ENCODE assay signal across 1 cellular context in the genomic region with DNA sequence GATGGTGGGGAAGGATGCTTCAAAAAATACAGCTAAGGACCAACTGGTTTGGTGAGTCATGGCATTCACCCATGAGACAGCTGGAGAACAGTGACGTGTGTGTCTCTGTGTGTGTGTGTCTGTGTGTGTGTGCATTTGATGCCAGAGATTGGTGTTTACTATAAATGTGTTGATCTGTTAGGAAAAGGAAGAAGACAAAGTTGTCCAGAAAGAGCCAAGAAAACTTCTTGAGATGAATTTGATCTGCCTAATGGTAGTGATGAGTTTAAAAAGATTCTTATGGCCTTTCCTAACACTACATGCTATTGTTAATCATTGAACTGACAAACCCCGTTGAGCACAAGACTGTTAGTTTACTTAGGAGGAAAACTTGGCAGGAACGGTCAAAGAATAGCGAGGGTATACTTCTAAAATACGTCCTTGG.
A peak's percentile ranks its signal among the peaks of the same experiment; 100 is the strongest.
TF ChIP-seq lines count a peak whose summit lies in the region.

No MANE protein-coding gene starts in this region.

TF ChIP-seq in HepG2, 621 proteins besides CTCF, POLR2A, EP300 and RAD21 (continued from another document and continues in another):
- TF ChIP-seq, protein P1, sequence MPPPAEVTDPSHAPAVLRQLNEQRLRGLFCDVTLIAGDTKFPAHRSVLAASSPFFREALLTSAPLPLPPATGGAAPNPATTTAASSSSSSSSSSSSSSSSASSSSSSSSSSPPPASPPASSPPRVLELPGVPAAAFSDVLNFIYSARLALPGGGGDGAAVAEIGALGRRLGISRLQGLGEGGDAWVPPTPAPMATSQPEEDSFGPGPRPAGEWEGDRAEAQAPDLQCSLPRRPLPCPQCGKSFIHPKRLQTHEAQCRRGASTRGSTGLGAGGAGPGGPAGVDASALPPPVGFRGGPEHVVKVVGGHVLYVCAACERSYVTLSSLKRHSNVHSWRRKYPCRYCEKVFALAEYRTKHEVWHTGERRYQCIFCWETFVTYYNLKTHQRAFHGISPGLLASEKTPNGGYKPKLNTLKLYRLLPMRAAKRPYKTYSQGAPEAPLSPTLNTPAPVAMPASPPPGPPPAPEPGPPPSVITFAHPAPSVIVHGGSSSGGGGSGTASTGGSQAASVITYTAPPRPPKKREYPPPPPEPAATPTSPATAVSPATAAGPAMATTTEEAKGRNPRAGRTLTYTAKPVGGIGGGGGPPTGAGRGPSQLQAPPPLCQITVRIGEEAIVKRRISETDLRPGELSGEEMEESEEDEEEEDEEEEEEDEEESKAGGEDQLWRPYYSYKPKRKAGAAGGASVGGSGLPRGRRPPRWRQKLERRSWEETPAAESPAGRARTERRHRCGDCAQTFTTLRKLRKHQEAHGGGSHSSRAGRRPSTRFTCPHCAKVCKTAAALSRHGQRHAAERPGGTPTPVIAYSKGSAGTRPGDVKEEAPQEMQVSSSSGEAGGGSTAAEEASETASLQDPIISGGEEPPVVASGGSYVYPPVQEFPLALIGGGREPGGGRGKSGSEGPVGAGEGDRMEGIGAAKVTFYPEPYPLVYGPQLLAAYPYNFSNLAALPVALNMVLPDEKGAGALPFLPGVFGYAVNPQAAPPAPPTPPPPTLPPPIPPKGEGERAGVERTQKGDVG (CRISPR knock-in tag; IDR thresholded peaks at IDR 0.05; ENCODE audit: borderline replicate concordance): no peak
- TF ChIP-seq, protein P2, sequence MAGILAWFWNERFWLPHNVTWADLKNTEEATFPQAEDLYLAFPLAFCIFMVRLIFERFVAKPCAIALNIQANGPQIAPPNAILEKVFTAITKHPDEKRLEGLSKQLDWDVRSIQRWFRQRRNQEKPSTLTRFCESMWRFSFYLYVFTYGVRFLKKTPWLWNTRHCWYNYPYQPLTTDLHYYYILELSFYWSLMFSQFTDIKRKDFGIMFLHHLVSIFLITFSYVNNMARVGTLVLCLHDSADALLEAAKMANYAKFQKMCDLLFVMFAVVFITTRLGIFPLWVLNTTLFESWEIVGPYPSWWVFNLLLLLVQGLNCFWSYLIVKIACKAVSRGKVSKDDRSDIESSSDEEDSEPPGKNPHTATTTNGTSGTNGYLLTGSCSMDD (CRISPR knock-in tag; IDR thresholded peaks at IDR 0.05): no peak
- TF ChIP-seq RFX5 (IDR thresholded peaks at IDR 0.05; ENCODE audit: low read depth, low read length): no peak
- TF ChIP-seq, protein P3, sequence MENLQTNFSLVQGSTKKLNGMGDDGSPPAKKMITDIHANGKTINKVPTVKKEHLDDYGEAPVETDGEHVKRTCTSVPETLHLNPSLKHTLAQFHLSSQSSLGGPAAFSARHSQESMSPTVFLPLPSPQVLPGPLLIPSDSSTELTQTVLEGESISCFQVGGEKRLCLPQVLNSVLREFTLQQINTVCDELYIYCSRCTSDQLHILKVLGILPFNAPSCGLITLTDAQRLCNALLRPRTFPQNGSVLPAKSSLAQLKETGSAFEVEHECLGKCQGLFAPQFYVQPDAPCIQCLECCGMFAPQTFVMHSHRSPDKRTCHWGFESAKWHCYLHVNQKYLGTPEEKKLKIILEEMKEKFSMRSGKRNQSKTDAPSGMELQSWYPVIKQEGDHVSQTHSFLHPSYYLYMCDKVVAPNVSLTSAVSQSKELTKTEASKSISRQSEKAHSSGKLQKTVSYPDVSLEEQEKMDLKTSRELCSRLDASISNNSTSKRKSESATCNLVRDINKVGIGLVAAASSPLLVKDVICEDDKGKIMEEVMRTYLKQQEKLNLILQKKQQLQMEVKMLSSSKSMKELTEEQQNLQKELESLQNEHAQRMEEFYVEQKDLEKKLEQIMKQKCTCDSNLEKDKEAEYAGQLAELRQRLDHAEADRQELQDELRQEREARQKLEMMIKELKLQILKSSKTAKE (CRISPR knock-in tag; IDR thresholded peaks at IDR 0.05; ENCODE audit: borderline replicate concordance): no peak
- TF ChIP-seq, protein P4, sequence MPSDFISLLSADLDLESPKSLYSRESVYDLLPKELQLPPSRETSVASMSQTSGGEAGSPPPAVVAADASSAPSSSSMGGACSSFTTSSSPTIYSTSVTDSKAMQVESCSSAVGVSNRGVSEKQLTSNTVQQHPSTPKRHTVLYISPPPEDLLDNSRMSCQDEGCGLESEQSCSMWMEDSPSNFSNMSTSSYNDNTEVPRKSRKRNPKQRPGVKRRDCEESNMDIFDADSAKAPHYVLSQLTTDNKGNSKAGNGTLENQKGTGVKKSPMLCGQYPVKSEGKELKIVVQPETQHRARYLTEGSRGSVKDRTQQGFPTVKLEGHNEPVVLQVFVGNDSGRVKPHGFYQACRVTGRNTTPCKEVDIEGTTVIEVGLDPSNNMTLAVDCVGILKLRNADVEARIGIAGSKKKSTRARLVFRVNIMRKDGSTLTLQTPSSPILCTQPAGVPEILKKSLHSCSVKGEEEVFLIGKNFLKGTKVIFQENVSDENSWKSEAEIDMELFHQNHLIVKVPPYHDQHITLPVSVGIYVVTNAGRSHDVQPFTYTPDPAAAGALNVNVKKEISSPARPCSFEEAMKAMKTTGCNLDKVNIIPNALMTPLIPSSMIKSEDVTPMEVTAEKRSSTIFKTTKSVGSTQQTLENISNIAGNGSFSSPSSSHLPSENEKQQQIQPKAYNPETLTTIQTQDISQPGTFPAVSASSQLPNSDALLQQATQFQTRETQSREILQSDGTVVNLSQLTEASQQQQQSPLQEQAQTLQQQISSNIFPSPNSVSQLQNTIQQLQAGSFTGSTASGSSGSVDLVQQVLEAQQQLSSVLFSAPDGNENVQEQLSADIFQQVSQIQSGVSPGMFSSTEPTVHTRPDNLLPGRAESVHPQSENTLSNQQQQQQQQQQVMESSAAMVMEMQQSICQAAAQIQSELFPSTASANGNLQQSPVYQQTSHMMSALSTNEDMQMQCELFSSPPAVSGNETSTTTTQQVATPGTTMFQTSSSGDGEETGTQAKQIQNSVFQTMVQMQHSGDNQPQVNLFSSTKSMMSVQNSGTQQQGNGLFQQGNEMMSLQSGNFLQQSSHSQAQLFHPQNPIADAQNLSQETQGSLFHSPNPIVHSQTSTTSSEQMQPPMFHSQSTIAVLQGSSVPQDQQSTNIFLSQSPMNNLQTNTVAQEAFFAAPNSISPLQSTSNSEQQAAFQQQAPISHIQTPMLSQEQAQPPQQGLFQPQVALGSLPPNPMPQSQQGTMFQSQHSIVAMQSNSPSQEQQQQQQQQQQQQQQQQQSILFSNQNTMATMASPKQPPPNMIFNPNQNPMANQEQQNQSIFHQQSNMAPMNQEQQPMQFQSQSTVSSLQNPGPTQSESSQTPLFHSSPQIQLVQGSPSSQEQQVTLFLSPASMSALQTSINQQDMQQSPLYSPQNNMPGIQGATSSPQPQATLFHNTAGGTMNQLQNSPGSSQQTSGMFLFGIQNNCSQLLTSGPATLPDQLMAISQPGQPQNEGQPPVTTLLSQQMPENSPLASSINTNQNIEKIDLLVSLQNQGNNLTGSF (CRISPR knock-in tag; IDR thresholded peaks at IDR 0.05): no peak
- no peak for TF ChIP-seq KLF9 (CRISPR knock-in tag; IDR thresholded peaks at IDR 0.05; ENCODE audit: low read depth)
- TF ChIP-seq ZNF891 (CRISPR knock-in tag; IDR thresholded peaks at IDR 0.05): no peak
- 0 out of 2 replicates have a peak, but pooled peaks have one; percentile 27 for TF ChIP-seq RFXANK (CRISPR knock-in tag; IDR thresholded peaks at IDR 0.05)
- TF ChIP-seq, protein P5, sequence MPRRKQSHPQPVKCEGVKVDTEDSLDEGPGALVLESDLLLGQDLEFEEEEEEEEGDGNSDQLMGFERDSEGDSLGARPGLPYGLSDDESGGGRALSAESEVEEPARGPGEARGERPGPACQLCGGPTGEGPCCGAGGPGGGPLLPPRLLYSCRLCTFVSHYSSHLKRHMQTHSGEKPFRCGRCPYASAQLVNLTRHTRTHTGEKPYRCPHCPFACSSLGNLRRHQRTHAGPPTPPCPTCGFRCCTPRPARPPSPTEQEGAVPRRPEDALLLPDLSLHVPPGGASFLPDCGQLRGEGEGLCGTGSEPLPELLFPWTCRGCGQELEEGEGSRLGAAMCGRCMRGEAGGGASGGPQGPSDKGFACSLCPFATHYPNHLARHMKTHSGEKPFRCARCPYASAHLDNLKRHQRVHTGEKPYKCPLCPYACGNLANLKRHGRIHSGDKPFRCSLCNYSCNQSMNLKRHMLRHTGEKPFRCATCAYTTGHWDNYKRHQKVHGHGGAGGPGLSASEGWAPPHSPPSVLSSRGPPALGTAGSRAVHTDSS (CRISPR knock-in tag; conservative IDR thresholded peaks at IDR 0.05): no peak
- TF ChIP-seq, protein P6, sequence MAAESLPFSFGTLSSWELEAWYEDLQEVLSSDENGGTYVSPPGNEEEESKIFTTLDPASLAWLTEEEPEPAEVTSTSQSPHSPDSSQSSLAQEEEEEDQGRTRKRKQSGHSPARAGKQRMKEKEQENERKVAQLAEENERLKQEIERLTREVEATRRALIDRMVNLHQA (CRISPR knock-in tag; IDR thresholded peaks at IDR 0.05): no peak
- TF ChIP-seq MBD4 (IDR thresholded peaks at IDR 0.05; ENCODE audit: borderline replicate concordance, low read length): no peak
- TF ChIP-seq, protein P7, sequence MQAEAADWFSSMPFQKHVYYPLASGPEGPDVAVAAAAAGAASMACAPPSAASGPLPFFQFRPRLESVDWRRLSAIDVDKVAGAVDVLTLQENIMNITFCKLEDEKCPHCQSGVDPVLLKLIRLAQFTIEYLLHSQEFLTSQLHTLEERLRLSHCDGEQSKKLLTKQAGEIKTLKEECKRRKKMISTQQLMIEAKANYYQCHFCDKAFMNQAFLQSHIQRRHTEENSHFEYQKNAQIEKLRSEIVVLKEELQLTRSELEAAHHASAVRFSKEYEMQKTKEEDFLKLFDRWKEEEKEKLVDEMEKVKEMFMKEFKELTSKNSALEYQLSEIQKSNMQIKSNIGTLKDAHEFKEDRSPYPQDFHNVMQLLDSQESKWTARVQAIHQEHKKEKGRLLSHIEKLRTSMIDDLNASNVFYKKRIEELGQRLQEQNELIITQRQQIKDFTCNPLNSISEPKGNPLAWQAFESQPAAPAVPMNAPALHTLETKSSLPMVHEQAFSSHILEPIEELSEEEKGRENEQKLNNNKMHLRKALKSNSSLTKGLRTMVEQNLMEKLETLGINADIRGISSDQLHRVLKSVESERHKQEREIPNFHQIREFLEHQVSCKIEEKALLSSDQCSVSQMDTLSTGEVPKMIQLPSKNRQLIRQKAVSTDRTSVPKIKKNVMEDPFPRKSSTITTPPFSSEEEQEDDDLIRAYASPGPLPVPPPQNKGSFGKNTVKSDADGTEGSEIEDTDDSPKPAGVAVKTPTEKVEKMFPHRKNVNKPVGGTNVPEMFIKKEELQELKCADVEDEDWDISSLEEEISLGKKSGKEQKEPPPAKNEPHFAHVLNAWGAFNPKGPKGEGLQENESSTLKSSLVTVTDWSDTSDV (CRISPR knock-in tag; IDR thresholded peaks at IDR 0.05): no peak
- no peak for TF ChIP-seq SUZ12 (IDR thresholded peaks at IDR 0.05; ENCODE audit: low read depth, low read length)
- TF ChIP-seq FOXA1 (IDR thresholded peaks at IDR 0.05): no peak
- no peak; the same call in 1 of the 2 replicates for TF ChIP-seq FOXA1 (CRISPR knock-in tag; IDR thresholded peaks at IDR 0.05)
- TF ChIP-seq, protein P8, sequence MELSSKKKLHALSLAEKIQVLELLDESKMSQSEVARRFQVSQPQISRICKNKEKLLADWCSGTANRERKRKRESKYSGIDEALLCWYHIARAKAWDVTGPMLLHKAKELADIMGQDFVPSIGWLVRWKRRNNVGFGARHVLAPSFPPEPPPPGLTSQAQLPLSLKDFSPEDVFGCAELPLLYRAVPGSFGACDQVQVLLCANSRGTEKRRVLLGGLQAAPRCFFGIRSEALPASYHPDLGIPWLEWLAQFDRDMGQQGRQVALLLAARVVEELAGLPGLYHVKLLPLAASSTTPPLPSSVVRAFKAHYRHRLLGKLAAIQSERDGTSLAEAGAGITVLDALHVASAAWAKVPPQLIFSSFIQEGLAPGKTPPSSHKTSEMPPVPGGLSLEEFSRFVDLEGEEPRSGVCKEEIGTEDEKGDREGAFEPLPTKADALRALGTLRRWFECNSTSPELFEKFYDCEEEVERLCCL (CRISPR knock-in tag; IDR thresholded peaks at IDR 0.05; ENCODE audit: borderline replicate concordance): no peak
- peak; percentile 80 for TF ChIP-seq NFIC (IDR thresholded peaks at IDR 0.05; ENCODE audit: low read length)
- peak; percentile 60; the same call in 1 of the 2 replicates for TF ChIP-seq ISL2 (CRISPR knock-in tag; IDR thresholded peaks at IDR 0.05)
- no peak for TF ChIP-seq NRL (CRISPR knock-in tag; IDR thresholded peaks at IDR 0.05; ENCODE audit: borderline replicate concordance)
- no peak for TF ChIP-seq SMARCE1 (IDR thresholded peaks at IDR 0.05; ENCODE audit: borderline replicate concordance)
- TF ChIP-seq GTF2F1 (IDR thresholded peaks at IDR 0.05; ENCODE audit: low read length): no peak
- TF ChIP-seq ZBTB7B (CRISPR knock-in tag; IDR thresholded peaks at IDR 0.05): no peak
- TF ChIP-seq YEATS2 (CRISPR knock-in tag; IDR thresholded peaks at IDR 0.05; ENCODE audit: borderline replicate concordance): no peak
- TF ChIP-seq, protein P9, sequence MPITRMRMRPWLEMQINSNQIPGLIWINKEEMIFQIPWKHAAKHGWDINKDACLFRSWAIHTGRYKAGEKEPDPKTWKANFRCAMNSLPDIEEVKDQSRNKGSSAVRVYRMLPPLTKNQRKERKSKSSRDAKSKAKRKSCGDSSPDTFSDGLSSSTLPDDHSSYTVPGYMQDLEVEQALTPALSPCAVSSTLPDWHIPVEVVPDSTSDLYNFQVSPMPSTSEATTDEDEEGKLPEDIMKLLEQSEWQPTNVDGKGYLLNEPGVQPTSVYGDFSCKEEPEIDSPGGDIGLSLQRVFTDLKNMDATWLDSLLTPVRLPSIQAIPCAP (CRISPR knock-in tag; IDR thresholded peaks at IDR 0.05; ENCODE audit: low read depth): no peak
- peak; percentile 92 for TF ChIP-seq FOSL2 (CRISPR knock-in tag; IDR thresholded peaks at IDR 0.05)
- TF ChIP-seq AKAP8 (CRISPR knock-in tag; IDR thresholded peaks at IDR 0.05): no peak
- no peak for TF ChIP-seq MLLT10 (CRISPR knock-in tag; IDR thresholded peaks at IDR 0.05)
- no peak for TF ChIP-seq ZNF768 (CRISPR knock-in tag; IDR thresholded peaks at IDR 0.05)
- TF ChIP-seq CREB1 (IDR thresholded peaks at IDR 0.05): peak; percentile 88
- TF ChIP-seq CREB1 (CRISPR knock-in tag; IDR thresholded peaks at IDR 0.05): no peak; the same call in 1 of the 2 replicates
- TF ChIP-seq ZNF577 (CRISPR knock-in tag; IDR thresholded peaks at IDR 0.05; ENCODE audit: borderline replicate concordance, low read depth): no peak
- TF ChIP-seq ZFYVE20 (CRISPR knock-in tag; IDR thresholded peaks at IDR 0.05; ENCODE audit: borderline replicate concordance, low read depth): no peak
- peak; percentile 20; the same call in 1 of the 2 replicates for TF ChIP-seq MIER3 (CRISPR knock-in tag; IDR thresholded peaks at IDR 0.05; ENCODE audit: borderline replicate concordance)
- no peak for TF ChIP-seq SMAD1 (CRISPR knock-in tag; IDR thresholded peaks at IDR 0.05; ENCODE audit: borderline replicate concordance, low read depth)
- TF ChIP-seq ZMYM2 (CRISPR knock-in tag; IDR thresholded peaks at IDR 0.05): no peak
- TF ChIP-seq RORA (CRISPR knock-in tag; IDR thresholded peaks at IDR 0.05): no peak
- 0 out of 2 replicates have a peak, but pooled peaks have one; percentile 24 for TF ChIP-seq ZNF264 (CRISPR knock-in tag; IDR thresholded peaks at IDR 0.05)
- no peak; the same call in 1 of the 2 replicates for TF ChIP-seq ZNF274 (CRISPR knock-in tag; IDR thresholded peaks at IDR 0.05)
- TF ChIP-seq ZNF552 (CRISPR knock-in tag; IDR thresholded peaks at IDR 0.05; ENCODE audit: borderline replicate concordance): no peak
- TF ChIP-seq SKI (IDR thresholded peaks at IDR 0.05; ENCODE audit: partially characterized antibody): peak; percentile 32
- TF ChIP-seq KDM3A (CRISPR knock-in tag; IDR thresholded peaks at IDR 0.05; ENCODE audit: low read depth): no peak
- 0 out of 2 replicates have a peak, but pooled peaks have one; percentile 55 for TF ChIP-seq ELF3 (CRISPR knock-in tag; IDR thresholded peaks at IDR 0.05)
